Comparison of ENCODE assay signal across 25 cellular contexts in the genomic region with DNA sequence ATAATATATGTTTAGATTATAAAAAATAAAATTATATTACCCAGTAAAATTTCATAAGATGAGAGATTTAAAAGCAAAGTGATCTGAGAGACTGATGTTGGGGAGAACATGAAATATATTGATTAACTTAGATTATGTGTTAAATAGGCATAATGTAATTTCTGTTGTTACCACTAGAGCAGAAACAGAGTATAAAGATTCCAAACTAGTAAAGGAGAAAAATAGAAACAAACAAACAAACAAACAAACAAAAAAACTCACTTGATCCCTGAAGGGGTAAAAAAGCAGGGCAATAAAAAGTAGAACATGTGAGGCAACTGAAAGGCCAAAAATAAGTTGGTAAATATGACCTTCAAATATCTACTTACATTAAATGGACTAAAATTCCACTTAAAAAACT.
DNase-seq lines count a peak whose midpoint lies in the region; ATAC-seq and TF ChIP-seq lines count a peak whose summit lies in the region.
"Had no signal": no experiment of that assay in that cellular context is flagged by ENCODE, and none has a peak within 500 bp of the region (broad histone marks: within the 10 kb centered on the region; RNA-seq: fewer than 3 reads in every experiment).

No MANE protein-coding gene starts in this region.

- H3K27me3 ChIP-seq in A673 (replicated peaks; ENCODE audit: insufficient read depth, low read depth, low read length, poor library complexity), result no peaks in the 10 kb centered on the region
- H3K27me3 ChIP-seq in H9 (ENCODE audit: insufficient read depth, low read length), result no peaks in the 10 kb centered on the region
- no peaks in the 10 kb centered on the region for H3K27me3 ChIP-seq in endodermal cell (ENCODE audit: control insufficient read depth, insufficient read depth, low read length, poor library complexity, severe bottlenecking)
- no peaks in the 10 kb centered on the region for H3K27me3 ChIP-seq in neural progenitor cell
- H3K27me3 ChIP-seq: SJSA1 had no signal

- H3K4me2 ChIP-seq in H9 (ENCODE audit: insufficient read depth, insufficient read length, low read length) (no peak overlapping the region), neural progenitor cell (no peak overlapping the region)

- no peak overlapping the region for H3K27ac Mint-ChIP-seq in H9
- no peak overlapping the region for H3K27ac Mint-ChIP-seq in endodermal cell
- H3K27ac Mint-ChIP-seq in neural progenitor cell, result no peak overlapping the region
- H3K27ac Mint-ChIP-seq: CD4-positive, alpha-beta T cell; T-helper 1 cell treated with Interleukin-12 subunit alpha and Interleukin-12 subunit beta and Interleukin-4 antibody, amounts not matched to agents 30 μg/mL and 1 μg/mL, for 36 hours had no signal

- BruUV-seq in A673 (replicated peaks; lab: Mats Ljungman, UMichigan), result no TSS peak

- no peaks in the 10 kb centered on the region for H3K9me3 ChIP-seq in A673 (ENCODE audit: low read depth, low read length, poor library complexity, severe bottlenecking)
- H3K9me3 ChIP-seq in H9 (ENCODE audit: control insufficient read depth, low read depth, low read length), result no peaks in the 10 kb centered on the region
- peaks cover 12% of the 10 kb centered on the region for H3K9me3 ChIP-seq in endodermal cell (ENCODE audit: control insufficient read depth, low read length)
- H3K9me3 ChIP-seq in neural progenitor cell (ENCODE audit: low read depth), result no peaks in the 10 kb centered on the region

- H3K36me3 ChIP-seq in A673 (ENCODE audit: insufficient read depth, low read length, poor library complexity, severe bottlenecking) (no peaks in the 10 kb centered on the region), endodermal cell (ENCODE audit: control insufficient read depth, insufficient read depth, low read length) (no peaks in the 10 kb centered on the region), neural progenitor cell (no peaks in the 10 kb centered on the region)
- H3K36me3 ChIP-seq: SJSA1 had no signal

- no peak overlapping the region for H2BK12ac ChIP-seq in H9 (ENCODE audit: insufficient read length, low read depth, low read length)

- no peak overlapping the region for H3K14ac ChIP-seq in H9 (ENCODE audit: insufficient read depth, low read length)

- ATAC-seq in HG02852 (IDR thresholded peaks at IDR 0.05; ENCODE audit: unreplicated experiment), result no peak
- ATAC-seq: PC-3, Right ventricle myocardium inferior had no signal

- POLR2A ChIA-PET in A673 (lab: Charles Lee; ENCODE audit: low non-redundant PET), result no interaction called here

- H4K20me1 ChIP-seq in H9 (ENCODE audit: control insufficient read depth, insufficient read depth, insufficient read length), result no peaks in the 10 kb centered on the region
- H4K20me1 ChIP-seq in neural progenitor cell (ENCODE audit: low read depth), result no peaks in the 10 kb centered on the region

- H3K56ac ChIP-seq in H9 (ENCODE audit: insufficient read length, low read depth, low read length), result no peak overlapping the region

- no peak overlapping the region for H2AK5ac ChIP-seq in H9 (ENCODE audit: insufficient read length, low read length)

- H3K4me1 Mint-ChIP-seq in H9, result no peaks in the 10 kb centered on the region
- peaks cover 2% of the 10 kb centered on the region for H3K4me1 Mint-ChIP-seq in endodermal cell
- no peaks in the 10 kb centered on the region for H3K4me1 Mint-ChIP-seq in neural progenitor cell

- H3F3A ChIP-seq in neural progenitor cell (ENCODE audit: low read depth), result no peaks in the 10 kb centered on the region

- H3K23me2 ChIP-seq in H9 (ENCODE audit: insufficient read length, low read depth, low read length, poor library complexity, severe bottlenecking), result no peaks in the 10 kb centered on the region

- H2BK15ac ChIP-seq in H9 (ENCODE audit: low read depth, low read length), result no peak overlapping the region

- H3K23ac ChIP-seq in H9 (ENCODE audit: insufficient read length, low read depth, low read length), result no peak overlapping the region

- H3K27ac ChIP-seq in A673 (ENCODE audit: low read depth, low read length, poor library complexity, severe bottlenecking), result no peak overlapping the region
- H3K27ac ChIP-seq in H9 (ENCODE audit: insufficient read length, low read depth, low read length), result no peak overlapping the region
- H3K27ac ChIP-seq in endodermal cell (ENCODE audit: low read depth, low read length), result no peak overlapping the region
- H3K27ac ChIP-seq in neural progenitor cell, result no peak overlapping the region
- H3K27ac ChIP-seq: SJSA1 had no signal

- no peak overlapping the region for H4K5ac ChIP-seq in H9 (ENCODE audit: insufficient read length, low read depth, low read length)

- H3K79me1 ChIP-seq in H9 (ENCODE audit: insufficient read depth, low read depth, low read length, poor library complexity, severe bottlenecking), result no peaks in the 10 kb centered on the region

- H3K9ac ChIP-seq in H9 (ENCODE audit: extremely low read depth, insufficient read length, low read length) (no peak overlapping the region), endodermal cell (ENCODE audit: extremely low read depth, low read length, poor library complexity, severe bottlenecking) (no peak overlapping the region), neural progenitor cell (no peak overlapping the region)

- H2AFZ ChIP-seq in H9 (ENCODE audit: low read length) (no peak overlapping the region), neural progenitor cell (replicated peaks) (no peak overlapping the region)

- no peak overlapping the region for H4K8ac ChIP-seq in H9 (replicated peaks; ENCODE audit: insufficient read length, low read depth, low read length)

- H3K9me3 Mint-ChIP-seq in H9 (peaks cover 7 to 8% of the 10 kb centered on the region in 2 experiments; a peak in 4 of 5 replicates), endodermal cell (peaks cover 11% of the 10 kb centered on the region), neural progenitor cell (peaks cover 4% of the 10 kb centered on the region)

- H2BK120ac ChIP-seq in H9 (ENCODE audit: low read depth, low read length, poor library complexity, severe bottlenecking), result no peak overlapping the region

- no peak overlapping the region for H3K4me3 Mint-ChIP-seq in H9
- H3K4me3 Mint-ChIP-seq in endodermal cell, result no peak overlapping the region
- no peak overlapping the region for H3K4me3 Mint-ChIP-seq in neural progenitor cell
- H3K4me3 Mint-ChIP-seq: CD4-positive, alpha-beta T cell; T-helper 1 cell treated with Interleukin-12 subunit alpha and Interleukin-12 subunit beta and Interleukin-4 antibody, amounts not matched to agents 30 μg/mL and 1 μg/mL, for 36 hours had no signal

- H3K27me3 Mint-ChIP-seq in H9 (ENCODE audit: low read depth) (no peaks in the 10 kb centered on the region), endodermal cell (ENCODE audit: insufficient read depth) (no peaks in the 10 kb centered on the region), neural progenitor cell (ENCODE audit: insufficient read depth, low read depth) (peaks cover 4% of the 10 kb centered on the region)
- H3K27me3 Mint-ChIP-seq: CD4-positive, alpha-beta T cell had no signal

- DNase-seq in A673 (ENCODE audit: low spot score) (no peak), H9 (no peak), endodermal cell (no peak), neural progenitor cell (ENCODE audit: low spot score) (no peak), NCI-H2029 (lab: John Stamatoyannopoulos, UW) (no peak), A172 (ENCODE audit: low spot score) (no peak), NCI-H1694 treated with DMSO at 0.1 percent for 48 hours (lab: John Stamatoyannopoulos, UW) (no peak)
- DNase-seq: CD4-positive, alpha-beta T cell; COR-L47; DMS79; EL; GDM1; GOT3; HCEC 1CT; NCI-H1092 treated with DMSO at 0.1 percent for 48 hours; NCI-H1436; NCI-H187 treated with DMSO at 0.1 percent for 48 hours; NCI-H2107; NCI-H524 treated with DMSO at 0.1 percent for 48 hours; NCI-H774; PC-3 had no signal

- no peak overlapping the region for H3T11ph ChIP-seq in H9 (ENCODE audit: low read length)

- TF ChIP-seq CTCF in A673 (conservative IDR thresholded peaks at IDR 0.05; ENCODE audit: low read depth, low read length) (peak; percentile 3; the same call in 1 of the 2 replicates), H9 (conservative IDR thresholded peaks at IDR 0.05) (peak; percentile 38; the same call in 2 of the 3 replicates), endodermal cell (conservative IDR thresholded peaks at IDR 0.05) (peak; percentile 51), neural progenitor cell (IDR thresholded peaks at IDR 0.05) (peak; percentile 16)

- H2BK20ac ChIP-seq in H9 (ENCODE audit: low read depth, low read length, poor library complexity, severe bottlenecking), result no peak overlapping the region

- intact Hi-C loops in A673 (cut with micrococcal nuclease; ENCODE audit: unreplicated experiment), result no loop called here

- CTCF ChIA-PET in A673 (lab: Charles Lee), result no interaction called here

- H3K4me3 ChIP-seq in A673 (ENCODE audit: low read depth, low read length, poor library complexity, severe bottlenecking) (no peak overlapping the region), endodermal cell (ENCODE audit: low read length) (no peak overlapping the region), neural progenitor cell (no peak overlapping the region)
- H3K4me3 ChIP-seq: SJSA1 had no signal

- H3K4ac ChIP-seq in H9 (ENCODE audit: low read depth, low read length), result no peak overlapping the region

- H2BK5ac ChIP-seq in H9 (ENCODE audit: insufficient read length, low read length), result no peak overlapping the region

- no peak overlapping the region for H4K91ac ChIP-seq in H9 (ENCODE audit: insufficient read length, low read depth, low read length)

- H3K79me2 ChIP-seq in H9 (ENCODE audit: insufficient read depth, low read length), result no peaks in the 10 kb centered on the region
- H3K79me2 ChIP-seq in neural progenitor cell (ENCODE audit: low read depth), result no peaks in the 10 kb centered on the region

- H3K4me1 ChIP-seq in A673 (ENCODE audit: insufficient read depth, low read length, poor library complexity, severe bottlenecking) (no peaks in the 10 kb centered on the region), H9 (ENCODE audit: insufficient read depth, low read length) (no peaks in the 10 kb centered on the region), endodermal cell (ENCODE audit: control insufficient read depth, insufficient read depth, low read length) (no peaks in the 10 kb centered on the region), neural progenitor cell (no peaks in the 10 kb centered on the region)
- H3K4me1 ChIP-seq: SJSA1 had no signal

- H3K36me3 Mint-ChIP-seq in H9 (ENCODE audit: insufficient read depth in 1 of 3, low read depth in 3 of 3) (peaks cover 0 to 5% (median under 1%) of the 10 kb centered on the region in 3 experiments; a peak in 5 of 7 replicates), endodermal cell (ENCODE audit: low read depth) (peaks cover 2% of the 10 kb centered on the region), neural progenitor cell (peaks cover under 1% of the 10 kb centered on the region)

- no peak overlapping the region for H3K18ac ChIP-seq in H9 (ENCODE audit: insufficient read length, low read depth, low read length)
